ENCODE assay signal across 1 cellular context in genomic region chr5:173615884-173616576, GRCh38.
TF ChIP-seq lines count a peak whose summit lies in the region.

No MANE protein-coding gene starts in this region.

TF ChIP-seq in HepG2, 621 proteins besides CTCF, POLR2A, EP300 and RAD21 (continued from another document and continues in another):
- TF ChIP-seq ZBTB14 (CRISPR knock-in tag; IDR thresholded peaks at IDR 0.05) (no peak), HNF1B (CRISPR knock-in tag; IDR thresholded peaks at IDR 0.05) (no peak; the same call in 1 of the 2 replicates), PAF1 (CRISPR knock-in tag; IDR thresholded peaks at IDR 0.05) (no peak), BATF2 (CRISPR knock-in tag; IDR thresholded peaks at IDR 0.05) (no peak), PCBP2 (optimal IDR thresholded peaks at IDR 0.05; ENCODE audit: low read depth, low read length, poor library complexity, severe bottlenecking) (no peak), ZNF878 (CRISPR knock-in tag; IDR thresholded peaks at IDR 0.05) (no peak), TRIM24 (CRISPR knock-in tag; IDR thresholded peaks at IDR 0.05) (no peak), ZSCAN5A (CRISPR knock-in tag; IDR thresholded peaks at IDR 0.05; ENCODE audit: borderline replicate concordance) (no peak), HDAC2 (CRISPR knock-in tag; IDR thresholded peaks at IDR 0.05) (no peak; the same call in 1 of the 2 replicates), WIZ (CRISPR knock-in tag; IDR thresholded peaks at IDR 0.05) (no peak), ZFP1 (CRISPR knock-in tag; IDR thresholded peaks at IDR 0.05) (no peak), ZNF180 (CRISPR knock-in tag; IDR thresholded peaks at IDR 0.05; ENCODE audit: borderline replicate concordance, low read depth) (no peak), ZNF225 (CRISPR knock-in tag; IDR thresholded peaks at IDR 0.05) (no peak), NFATC3 (CRISPR knock-in tag; IDR thresholded peaks at IDR 0.05) (no peak), MZF1 (CRISPR knock-in tag; IDR thresholded peaks at IDR 0.05; ENCODE audit: borderline replicate concordance) (no peak), ZKSCAN5 (CRISPR knock-in tag; IDR thresholded peaks at IDR 0.05) (no peak), ZNF691 (CRISPR knock-in tag; IDR thresholded peaks at IDR 0.05; ENCODE audit: borderline replicate concordance, low read depth) (no peak), MBNL3 (CRISPR knock-in tag; conservative IDR thresholded peaks at IDR 0.05) (no peak), ZNF577 (CRISPR knock-in tag; IDR thresholded peaks at IDR 0.05; ENCODE audit: borderline replicate concordance, low read depth) (no peak), MIXL1 (CRISPR knock-in tag; IDR thresholded peaks at IDR 0.05) (no peak), NR2F2 (IDR thresholded peaks at IDR 0.05; ENCODE audit: borderline replicate concordance, low read depth) (no peak), ZMAT3 (CRISPR knock-in tag; conservative IDR thresholded peaks at IDR 0.05) (peak; percentile 92), PCBP1 (IDR thresholded peaks at IDR 0.05; ENCODE audit: borderline replicate concordance, low read depth, low read length) (no peak), CSRNP1 (CRISPR knock-in tag; IDR thresholded peaks at IDR 0.05) (no peak), PHF5A (CRISPR knock-in tag; IDR thresholded peaks at IDR 0.05; ENCODE audit: low read depth, unreplicated experiment) (no peak), ZNF674 (CRISPR knock-in tag; IDR thresholded peaks at IDR 0.05; ENCODE audit: low read depth) (no peak), SRF (IDR thresholded peaks at IDR 0.05; ENCODE audit: low read depth, low read length) (no peak), ZNF407 (CRISPR knock-in tag; IDR thresholded peaks at IDR 0.05; ENCODE audit: not compliant biosample characterization) (no peak), ZNF24 (IDR thresholded peaks at IDR 0.05) (no peak), ZNF33A (CRISPR knock-in tag; IDR thresholded peaks at IDR 0.05; ENCODE audit: borderline replicate concordance) (no peak), CREBL2 (CRISPR knock-in tag; IDR thresholded peaks at IDR 0.05; ENCODE audit: borderline replicate concordance) (no peak), YY1 (IDR thresholded peaks at IDR 0.05; ENCODE audit: insufficient read depth, insufficient replicate concordance, low read depth, low read length) (no peak), ZNF780A (CRISPR knock-in tag; IDR thresholded peaks at IDR 0.05) (no peak), ZNF280D (CRISPR knock-in tag; IDR thresholded peaks at IDR 0.05) (no peak), ZNF615 (CRISPR knock-in tag; IDR thresholded peaks at IDR 0.05; ENCODE audit: borderline replicate concordance) (no peak)
